ENCODE assay signal across 21 cellular contexts in the genomic region with DNA sequence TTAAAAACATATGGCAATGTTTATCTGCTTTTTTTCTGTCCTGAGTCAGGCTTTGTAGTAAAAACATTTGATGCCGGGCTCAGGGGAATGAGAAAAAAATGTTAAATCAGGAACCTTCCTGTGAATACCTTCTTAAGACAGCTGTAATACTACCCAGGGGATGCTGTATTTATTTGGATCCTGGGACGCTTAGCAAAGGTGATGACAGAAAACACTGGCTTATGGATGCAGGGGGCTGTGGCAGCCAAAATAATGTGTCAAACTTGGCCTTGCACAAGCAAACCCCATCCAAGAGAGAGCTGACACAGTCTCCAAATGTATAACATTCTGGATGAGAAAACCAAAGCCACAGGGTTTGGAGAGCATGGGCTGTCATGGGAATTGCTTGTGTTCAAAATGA.
A peak's percentile ranks its signal among the peaks of the same experiment; 100 is the strongest.
DNase-seq lines count a peak whose midpoint lies in the region; ATAC-seq and TF ChIP-seq lines count a peak whose summit lies in the region.
"Had no signal": no experiment of that assay in that cellular context is flagged by ENCODE, and none has a peak within 500 bp of the region (broad histone marks: within the 10 kb centered on the region; RNA-seq: fewer than 3 reads in every experiment).

No MANE protein-coding gene starts in this region.

- no peak for TF ChIP-seq POLR2A in Peyer's patch (IDR thresholded peaks at IDR 0.05)

- TF ChIP-seq CTCF in cardiac fibroblast (IDR thresholded peaks at IDR 0.05; ENCODE audit: low read depth, low read length) = no peak
- TF ChIP-seq CTCF in Peyer's patch (IDR thresholded peaks at IDR 0.05) = no peak

- no peak for DNase-seq in Right ventricle myocardium superior
- no peak for DNase-seq in cardiac septum (ENCODE audit: low spot score)
- DNase-seq in cardiac fibroblast (ENCODE audit: low read depth in 2 of 2) = peak; percentile 52 to 58
- DNase-seq in fibroblast of the conjunctiva (ENCODE audit: low read depth) = peak; percentile 29
- peak; percentile 96 for DNase-seq in skeletal muscle cell (ENCODE audit: low read depth)
- no peak for DNase-seq in Peyer's patch
- DNase-seq in LoVo (ENCODE audit: low spot score) = no peak
- no peak for DNase-seq in midbrain (lab: John Stamatoyannopoulos, UW)
- DNase-seq: Calu3; CD8-positive, alpha-beta T cell; GF-D8; NCI-H1105 treated with DMSO at 0.1 percent for 48 hours; NCI-H1694; NCI-H2081 treated with DMSO at 0.1 percent for 48 hours; NCI-H510A; NCI-H774; OCI-M1; RPMI8226 had no signal

- H3K36me3 ChIP-seq in Peyer's patch = no peaks in the 10 kb centered on the region

- peaks cover 0 to 13% (median 5%) of the 10 kb centered on the region in 4 donors for H3K9me3 ChIP-seq in Peyer's patch

- intact Hi-C loops in Right ventricle myocardium superior (cut with DNase I) (no loop called here), cardiac septum (cut with DNase I) (no loop called here)

- no peak overlapping the region for H3K4me3 ChIP-seq in cardiac fibroblast (replicated peaks in 1 of 2; ENCODE audit: low read depth in 2 of 2, low read length in 2 of 2)
- no peak overlapping the region for H3K4me3 ChIP-seq in skeletal muscle cell (ENCODE audit: low read depth, low read length)
- H3K4me3 ChIP-seq in Peyer's patch = no peak overlapping the region
- H3K4me3 ChIP-seq: BLaER1 treated with 17β-estradiol and CSF1 and Interleukin-3, amounts not matched to agents 10 nM and 100 nM; GM12878; K562 had no signal

- no peaks in the 10 kb centered on the region for H3K27me3 ChIP-seq in Peyer's patch
- H3K27me3 ChIP-seq: BLaER1 treated with 17β-estradiol and CSF1 and Interleukin-3, amounts not matched to agents 10 nM and 100 nM had no signal

- peak; percentile 83 for ATAC-seq in Right ventricle myocardium superior (ENCODE audit: poor library complexity)
- ATAC-seq: CD8-positive, alpha-beta T cell; GM12878; K562 had no signal

- H3K4me1 ChIP-seq in Peyer's patch = no peaks in the 10 kb centered on the region

- H3K27ac ChIP-seq in Peyer's patch = no peak overlapping the region
- H3K27ac ChIP-seq: BLaER1 treated with 17β-estradiol and CSF1 and Interleukin-3, amounts not matched to agents 10 nM and 100 nM had no signal

Comparison
In these comparisons a context has a peak if more than half of its experiments do, and no peak if none do; other contexts are left out.
1. DNase-seq: peak in cardiac fibroblast (2 of 2), fibroblast of the conjunctiva (single experiment) and skeletal muscle cell (single experiment); none in Right ventricle myocardium superior (single experiment), cardiac septum (single experiment), Peyer's patch (0 of 3), LoVo (single experiment) and midbrain (single experiment).